In the genomic region with DNA sequence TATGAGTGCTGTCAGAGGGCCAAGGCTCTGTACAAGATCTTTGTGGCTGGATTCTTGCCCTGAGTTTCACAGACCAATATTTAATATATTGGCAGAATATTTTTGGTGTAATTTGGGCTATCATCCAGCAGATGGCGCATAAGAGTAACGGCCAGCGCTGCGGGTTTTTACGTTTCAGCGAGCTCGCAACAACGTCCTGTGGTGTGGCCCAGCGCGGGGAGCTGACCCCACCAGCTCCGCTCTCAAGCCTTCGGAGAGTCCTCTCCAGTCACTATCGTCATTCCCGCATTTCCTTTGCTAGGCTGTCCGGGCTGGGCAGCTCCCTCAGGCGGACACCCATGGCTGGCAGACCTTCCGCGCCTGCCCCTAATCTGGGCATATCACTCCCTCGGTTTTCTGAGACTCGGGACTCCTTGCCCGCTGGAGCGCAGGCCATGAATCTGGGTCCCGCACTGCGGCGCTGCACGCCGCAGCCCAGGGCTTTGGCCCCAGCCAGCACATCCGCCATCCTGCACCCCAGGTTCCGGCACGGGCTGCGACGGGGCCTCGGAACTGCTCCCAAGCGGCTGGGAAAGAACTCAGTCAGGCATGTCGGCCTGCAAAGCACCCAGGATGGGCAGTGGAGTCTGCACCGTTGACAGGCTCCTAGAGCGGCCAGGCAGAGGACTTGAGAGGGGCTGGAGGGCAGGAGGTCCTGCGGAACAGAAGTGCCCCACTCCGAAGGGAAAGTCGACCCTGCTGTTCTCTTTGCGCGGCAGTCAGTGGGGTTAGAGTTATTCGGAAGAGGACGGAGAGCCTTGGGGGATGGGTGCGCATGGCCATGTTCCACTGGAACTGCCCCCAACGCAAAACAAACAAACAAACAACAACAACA, we compare ENCODE assay signal across 7 cellular contexts. TPM values are rescaled to one million over a fixed set of nuclear protein-coding genes. Genes with fewer than 3 reads are reported as not detected.
DNase-seq lines count a peak whose midpoint lies in the region; ATAC-seq and TF ChIP-seq lines count a peak whose summit lies in the region.

No MANE protein-coding gene starts in this region.

- CTCF ChIA-PET in RWPE1 (lab: Yijun Ruan, JAX) = interaction anchor here (0.5 to 3.2 kb wide), 20 partner anchors 8 to 1522 kb away, joined by 3 to 27 read pairs (median 3); no protein-coding TSS in a partner anchor

- POLR2A ChIA-PET in RWPE1 (lab: Yijun Ruan, JAX; ENCODE audit: low non-redundant PET) = interaction anchor here (0.9 kb wide), 1 partner anchor 22 kb away, joined by 3 read pairs; no protein-coding TSS in a partner anchor

- H3K27me3 ChIP-seq in foreskin keratinocyte = no peaks in the 10 kb centered on the region

- no peaks in the 10 kb centered on the region for H3K4me1 ChIP-seq in foreskin keratinocyte

- ATAC-seq in foreskin keratinocyte = peak; percentile 88
- ATAC-seq in stimulated activated naive CD8-positive, alpha-beta T cell treated with anti-CD3 and anti-CD28 coated beads, Interleukin-15, Interleukin-2, amounts not matched to agents 100 U/mL and 50 U/mL, for 24 hours = peak; percentile 86

- peak overlapping the region; percentile 93 for H3K27ac Mint-ChIP-seq in nephron progenitor cell

- peaks cover 3% of the 10 kb centered on the region for H3K27me3 Mint-ChIP-seq in nephron progenitor cell (ENCODE audit: low read depth, poor library complexity)

- DNase-seq in GM13976 (ENCODE audit: low spot score) = peak; percentile 69
- DNase-seq in HS-5 (ENCODE audit: low read depth) = peak; percentile 29
- DNase-seq in RWPE1 (ENCODE audit: low spot score) = no peak
- peak; percentile 35 for DNase-seq in activated effector memory CD4-positive, alpha-beta T cell treated with Interleukin-2 at 50 U/mL for 16 hours
- peak in 1 of 2 donors; percentile 48 for DNase-seq in foreskin keratinocyte
- peak; percentile 69 for DNase-seq in nephron progenitor cell
- DNase-seq in stimulated activated naive CD8-positive, alpha-beta T cell treated with anti-CD3 and anti-CD28 coated beads, Interleukin-15, Interleukin-2, amounts not matched to agents 100 U/mL and 50 U/mL, for 24 hours = peak; percentile 60

- TF ChIP-seq CTCF in GM13976 (IDR thresholded peaks at IDR 0.05; ENCODE audit: borderline replicate concordance, control extremely low read depth, extremely low read depth, insufficient read depth, missing control alignments) = peak; percentile 62
- TF ChIP-seq CTCF in RWPE1 (conservative IDR thresholded peaks at IDR 0.05; ENCODE audit: low read depth) = peak; percentile 64
- TF ChIP-seq CTCF in foreskin keratinocyte (conservative IDR thresholded peaks at IDR 0.05) = peak; percentile 84
- TF ChIP-seq CTCF in nephron progenitor cell (IDR thresholded peaks at IDR 0.05) = peak; percentile 85

- H3K36me3 Mint-ChIP-seq in nephron progenitor cell (ENCODE audit: low read depth) = no peaks in the 10 kb centered on the region

- peak overlapping the region; percentile 91 for H3K4me3 Mint-ChIP-seq in nephron progenitor cell

- H3K27ac ChIP-seq in RWPE1 = no peak overlapping the region
- peak overlapping the region; percentile 31 for H3K27ac ChIP-seq in foreskin keratinocyte

- H3K4me1 Mint-ChIP-seq in nephron progenitor cell = peaks cover 8% of the 10 kb centered on the region

- H3K9me3 Mint-ChIP-seq in nephron progenitor cell = peaks cover 9% of the 10 kb centered on the region

- in situ Hi-C loops in GM13976 (cut with MboI; ENCODE audit: low sequenced_read_pairs, unreplicated experiment) = no loop called here

RNA-seq across cellular contexts. Expression of a gene that starts 18.4 kb away (rescaled TPM):
- total RNA-seq in foreskin keratinocyte = not detected in 2 replicates
- not detected in 2 replicates for polyA plus RNA-seq in foreskin keratinocyte

RNA-seq across cellular contexts. Expression of a gene that starts 23.5 kb away (rescaled TPM):
- 0.07 TPM in 2 replicates for total RNA-seq in foreskin keratinocyte
- 0.03 and 0.09 TPM in 2 replicates for polyA plus RNA-seq in foreskin keratinocyte

RNA-seq across cellular contexts. Expression of a gene that starts 25.3 kb away (rescaled TPM):
- not detected in 2 replicates for total RNA-seq in foreskin keratinocyte
- not detected in 2 replicates for polyA plus RNA-seq in foreskin keratinocyte

RNA-seq across cellular contexts. Expression of a gene that starts 54.7 kb away (rescaled TPM):
- total RNA-seq in foreskin keratinocyte = not detected in 2 replicates
- not detected in 2 replicates for polyA plus RNA-seq in foreskin keratinocyte

RNA-seq across cellular contexts. Expression of a gene that starts 59.2 kb away (rescaled TPM):
- 9.0 and 12.1 TPM in 2 replicates for total RNA-seq in foreskin keratinocyte
- 8.7 and 9.8 TPM in 2 replicates for polyA plus RNA-seq in foreskin keratinocyte
